ENCODE assay signal across 8 cellular contexts in genomic region chr1:47232187-47232874, GRCh38. TPM values are rescaled to one million over a fixed set of nuclear protein-coding genes. Genes with fewer than 3 reads are reported as not detected.
A peak's percentile ranks its signal among the peaks of the same experiment; 100 is the strongest.
DNase-seq lines count a peak whose midpoint lies in the region; ATAC-seq and TF ChIP-seq lines count a peak whose summit lies in the region.

TSS of gene TAL1 (minus strand) at chr1:47232225. CDS start at chr1:47225888, 6,337 bp downstream.

- peak within 1 kb of the TSS; percentile 0 for H3K4me3 ChIP-seq in lower leg skin (ENCODE audit: low read depth, poor library complexity, severe bottlenecking)

- ATAC-seq in activated CD4-positive, alpha-beta T cell treated with anti-CD3 and anti-CD28 coated beads for 36 hours = no peak
- ATAC-seq in central memory CD8-positive, alpha-beta T cell (replicated peaks; ENCODE audit: extremely low read depth, poor library complexity, severe bottlenecking) = no peak

- peak within 1 kb of the TSS; percentile 69 for H3K27ac ChIP-seq in substantia nigra (ENCODE audit: low read depth, low read length, poor library complexity, severe bottlenecking)

- H3K9me3 Mint-ChIP-seq in activated CD4-positive, alpha-beta T cell treated with anti-CD3 and anti-CD28 coated beads for 36 hours (ENCODE audit: low read depth) = no peaks in the 10 kb centered on the region
- H3K9me3 Mint-ChIP-seq in central memory CD8-positive, alpha-beta T cell = no peaks in the 10 kb centered on the region

- H3K4me1 Mint-ChIP-seq in activated CD4-positive, alpha-beta T cell treated with anti-CD3 and anti-CD28 coated beads for 36 hours = peaks cover 24% of the 10 kb centered on the region
- H3K4me1 Mint-ChIP-seq in central memory CD8-positive, alpha-beta T cell = peaks cover 31% of the 10 kb centered on the region

- H3K27ac Mint-ChIP-seq in activated CD4-positive, alpha-beta T cell treated with anti-CD3 and anti-CD28 coated beads for 36 hours = peak within 1 kb of the TSS; percentile 48
- no peak within 1 kb of the TSS for H3K27ac Mint-ChIP-seq in central memory CD8-positive, alpha-beta T cell (ENCODE audit: low read depth)

- CTCF ChIA-PET in activated CD4-positive, alpha-beta T cell treated with anti-CD3 and anti-CD28 coated beads for 36 hours (lab: Charles Lee) = interaction anchor here (0.6 to 1.0 kb wide), 2 partner anchors 30 to 40 kb away, joined by 3 to 5 read pairs; no protein-coding TSS in a partner anchor

- peak within 1 kb of the TSS; percentile 73 for H3K4me3 Mint-ChIP-seq in activated CD4-positive, alpha-beta T cell treated with anti-CD3 and anti-CD28 coated beads for 36 hours
- peak within 1 kb of the TSS; percentile 77 for H3K4me3 Mint-ChIP-seq in central memory CD8-positive, alpha-beta T cell

- 12 to 13% methylated on average over 26 to 30 of the region's 51 CpGs for WGBS in lower leg skin, 2 donors

- no peak for TF ChIP-seq CTCF in lower leg skin (IDR thresholded peaks at IDR 0.05)

- intact Hi-C loops in activated CD4-positive, alpha-beta T cell treated with anti-CD3 and anti-CD28 coated beads for 36 hours (cut with DNase I, micrococcal nuclease) = loop anchor here in 1 of 2 experiments (5.0 kb wide), 1 partner anchor 740 kb away; no protein-coding TSS in a partner anchor
- intact Hi-C loops in lower leg skin (cut with DNase I; ENCODE audit: low total_unique reads) = loop anchor here (5.0 kb wide), 1 partner anchor 1040 kb away; no protein-coding TSS in a partner anchor

- no peak for TF ChIP-seq POLR2A in lower leg skin (IDR thresholded peaks at IDR 0.05)

- H3K27me3 Mint-ChIP-seq in activated CD4-positive, alpha-beta T cell treated with anti-CD3 and anti-CD28 coated beads for 36 hours = peaks cover 68% of the 10 kb centered on the region
- peaks cover 3% of the 10 kb centered on the region for H3K27me3 Mint-ChIP-seq in central memory CD8-positive, alpha-beta T cell

- H3K36me3 Mint-ChIP-seq in activated CD4-positive, alpha-beta T cell treated with anti-CD3 and anti-CD28 coated beads for 36 hours (ENCODE audit: low read depth) = no peaks in the 10 kb centered on the region
- H3K36me3 Mint-ChIP-seq in central memory CD8-positive, alpha-beta T cell (ENCODE audit: insufficient read depth) = peaks cover 7% of the 10 kb centered on the region

- no peak for DNase-seq in activated CD4-positive, alpha-beta T cell treated with anti-CD3 and anti-CD28 coated beads for 36 hours
- DNase-seq in activated CD4-positive, alpha-beta T cell treated with anti-CD3 and anti-CD28 coated beads, Interleukin-2, amount 50 U/mL, for 4 hours = no peak
- DNase-seq in central memory CD8-positive, alpha-beta T cell (ENCODE audit: low spot score in 2 of 2) = no peak
- peak in 1 of 2 donors; percentile 81 for DNase-seq in lower leg skin (ENCODE audit: low spot score in 2 of 2)
- DNase-seq in substantia nigra (lab: John Stamatoyannopoulos, UW) = no peak
- DNase-seq in stimulated activated CD4-positive, alpha-beta T cell treated with anti-CD3 and anti-CD28 coated beads, Interleukin-15, amount 100 ng/mL, for 24 hours = no peak
- no peak for DNase-seq in activated CD4-positive, CD25-positive, alpha-beta regulatory T cell treated with anti-CD3 and anti-CD28 coated beads, Interleukin-2, amount 50 U/mL, for 72 hours
- no peak for DNase-seq in stimulated activated CD4-positive, alpha-beta T cell treated with anti-CD3 and anti-CD28 coated beads, Interleukin-4, amount 100 ng/mL, for 1 hour

- POLR2A ChIA-PET in activated CD4-positive, alpha-beta T cell treated with anti-CD3 and anti-CD28 coated beads for 36 hours (lab: Charles Lee) = interaction anchor here (0.7 kb wide), 1 partner anchor 11 kb away, joined by 9 read pairs; no protein-coding TSS in a partner anchor

RNA-seq across cellular contexts. Expression of gene TAL1, which starts in this region (rescaled TPM):
- under 1 TPM in 1 of 2 experiments, not detected in 1; 0.19 TPM for total RNA-seq in activated CD4-positive, alpha-beta T cell treated with anti-CD3 and anti-CD28 coated beads for 36 hours
- total RNA-seq in lower leg skin = 1 to 10 TPM in 3 of 4 donors, under 1 TPM in 1; 0.76 to 4.7 (median 2.0) TPM
